9 cellular contexts compared by ENCODE assay signal in the genomic region with DNA sequence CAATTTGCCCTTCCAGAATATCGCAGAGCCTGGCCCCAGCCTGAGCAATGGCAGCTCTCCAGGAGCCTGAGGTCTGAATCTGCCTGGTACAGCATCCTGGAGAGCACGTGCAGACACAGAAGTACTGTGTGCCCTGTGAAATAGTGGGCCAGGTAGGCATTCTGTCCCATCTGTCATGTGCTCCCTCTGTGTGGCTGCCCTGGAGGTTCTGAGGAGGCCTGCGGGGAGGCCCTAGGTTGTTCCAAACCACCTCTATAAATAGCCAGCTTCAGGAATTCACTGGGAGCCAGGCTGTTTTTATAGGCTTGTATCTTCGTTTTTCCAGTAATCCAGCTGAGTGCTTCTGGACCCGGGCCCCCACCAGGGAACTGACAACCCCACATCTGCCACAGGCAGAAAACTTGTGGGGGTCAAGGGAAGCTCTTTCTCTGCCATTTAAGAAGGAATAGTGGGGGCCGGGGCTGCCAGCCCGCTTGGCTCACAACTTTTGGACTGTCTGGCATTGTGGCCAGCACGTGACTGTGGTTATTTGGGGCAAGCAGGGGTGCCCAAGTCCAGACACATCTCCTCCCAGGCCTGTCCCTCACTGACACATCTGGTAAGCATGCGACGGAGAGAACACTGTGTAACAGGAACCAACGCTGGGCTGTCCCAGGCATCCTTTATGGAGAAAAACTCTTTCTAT.
DNase-seq lines count a peak whose midpoint lies in the region; ATAC-seq and TF ChIP-seq lines count a peak whose summit lies in the region.
"Had no signal": no experiment of that assay in that cellular context is flagged by ENCODE, and none has a peak within 500 bp of the region (broad histone marks: within the 10 kb centered on the region; RNA-seq: fewer than 3 reads in every experiment).

No MANE protein-coding gene starts in this region.

- H3K27ac Mint-ChIP-seq in CD8-positive, alpha-beta memory T cell, result no peak overlapping the region

- CTCF ChIA-PET in CD8-positive, alpha-beta memory T cell (lab: Charles Lee), result no interaction called here

- H3K4me3 Mint-ChIP-seq in CD8-positive, alpha-beta memory T cell, result no peak overlapping the region

- peak overlapping the region; percentile 88 to 92 (median 90) for H3K27ac ChIP-seq in esophagus muscularis mucosa (replicated peaks in 1 of 4)
- H3K27ac ChIP-seq in aorta (ENCODE audit: low read depth in 1 of 2, low read length in 2 of 2), result peak overlapping the region; percentile 68 to 99
- H3K27ac ChIP-seq in CD8-positive, alpha-beta memory T cell (ENCODE audit: low read depth, low read length), result no peak overlapping the region

- WGBS in esophagus muscularis mucosa, result 28% methylated on average over 11 of the region's 11 CpGs
- WGBS in aorta, 2 donors, result 3 to 8% methylated on average over 11 of the region's 11 CpGs

- POLR2A ChIA-PET in CD8-positive, alpha-beta memory T cell (lab: Charles Lee), result no interaction called here

- H3K27me3 Mint-ChIP-seq in CD8-positive, alpha-beta memory T cell, result peaks cover 0 to 2% of the 10 kb centered on the region in 2 donors

- H3K4me3 ChIP-seq in esophagus muscularis mucosa (no peak overlapping the region), aorta (ENCODE audit: low read length in 2 of 2) (no peak overlapping the region)
- H3K4me3 ChIP-seq in CD8-positive, alpha-beta memory T cell (ENCODE audit: low read length), result no peak overlapping the region

- peak; percentile 28 for DNase-seq in activated effector memory CD4-positive, alpha-beta T cell treated with anti-CD3 and anti-CD28 coated beads, Interleukin-2, amount 50 U/mL, for 16 hours
- no peak for DNase-seq in activated effector memory CD4-positive, alpha-beta T cell treated with Interleukin-2 at 50 U/mL for 16 hours
- no peak for DNase-seq in esophagus muscularis mucosa (ENCODE audit: extremely low spot score)
- peak; percentile 91 for DNase-seq in myocyte (ENCODE audit: low read depth)
- peak; percentile 89 to 93 for DNase-seq in aorta
- no peak for DNase-seq in CD8-positive, alpha-beta memory T cell
- DNase-seq in iPS-NIHi11 (ENCODE audit: low spot score), result no peak
- DNase-seq: MV-4-11 had no signal

- no peaks in the 10 kb centered on the region for H3K27me3 ChIP-seq in esophagus muscularis mucosa
- H3K27me3 ChIP-seq in aorta (ENCODE audit: control insufficient read depth in 1 of 2, insufficient read depth in 2 of 2, low read length in 1 of 2), result no peaks in the 10 kb centered on the region
- H3K27me3 ChIP-seq in CD8-positive, alpha-beta memory T cell (ENCODE audit: insufficient read depth, low read length, poor library complexity, severe bottlenecking), result no peaks in the 10 kb centered on the region

- H3K36me3 Mint-ChIP-seq in CD8-positive, alpha-beta memory T cell, result no peaks in the 10 kb centered on the region

- peak; percentile 93 for ATAC-seq in aorta (ENCODE audit: low FRiP score)
- ATAC-seq in activated CD4-positive, CD25-positive, alpha-beta regulatory T cell treated with anti-CD3 and anti-CD28 coated beads, Interleukin-2, amount 50 U/mL, for 24 hours, result no peak

- H3K36me3 ChIP-seq in esophagus muscularis mucosa (no peaks in the 10 kb centered on the region), aorta (ENCODE audit: control insufficient read depth in 1 of 2, insufficient read depth in 2 of 2, low read length in 1 of 2) (no peaks in the 10 kb centered on the region)
- H3K36me3 ChIP-seq in CD8-positive, alpha-beta memory T cell (ENCODE audit: insufficient read depth, low read length), result no peaks in the 10 kb centered on the region

- intact Hi-C loops in esophagus muscularis mucosa (cut with DNase I) (loop anchor here (5.0 kb wide), 1 partner anchor 135 kb away; no protein-coding TSS in a partner anchor), aorta (cut with DNase I) (loop anchor here (5.0 to 10.0 kb wide), 6 partner anchors 60 to 355 kb away; partner anchors contain the start of gene TNRC6C (in 1 of the 2))

- TF ChIP-seq EP300 in esophagus muscularis mucosa (IDR thresholded peaks at IDR 0.05), result peak; percentile 84

- no peaks in the 10 kb centered on the region for H3K9me3 Mint-ChIP-seq in CD8-positive, alpha-beta memory T cell

- TF ChIP-seq CTCF in esophagus muscularis mucosa (IDR thresholded peaks at IDR 0.05), result no peak

- TF ChIP-seq POLR2A in esophagus muscularis mucosa (IDR thresholded peaks at IDR 0.05; ENCODE audit: low read depth), result no peak

- no peaks in the 10 kb centered on the region for H3K4me1 Mint-ChIP-seq in CD8-positive, alpha-beta memory T cell

- H3K9me3 ChIP-seq in esophagus muscularis mucosa, result no peaks in the 10 kb centered on the region
- H3K9me3 ChIP-seq in aorta (ENCODE audit: control insufficient read depth, low read length), result no peaks in the 10 kb centered on the region
- no peaks in the 10 kb centered on the region for H3K9me3 ChIP-seq in CD8-positive, alpha-beta memory T cell (ENCODE audit: low read length)

- peaks cover 31 to 61% (median 46%) of the 10 kb centered on the region in 4 donors for H3K4me1 ChIP-seq in esophagus muscularis mucosa
- peaks cover 3 to 5% of the 10 kb centered on the region in 2 donors for H3K4me1 ChIP-seq in aorta (ENCODE audit: control insufficient read depth in 1 of 2, insufficient read depth in 2 of 2, low read length in 2 of 2)
- H3K4me1 ChIP-seq in CD8-positive, alpha-beta memory T cell (ENCODE audit: insufficient read depth, low read length), result no peaks in the 10 kb centered on the region

Comparison
In these comparisons a context has a peak if more than half of its experiments do, and no peak if none do; other contexts are left out.
1. DNase-seq: peak in activated effector memory CD4-positive, alpha-beta T cell treated with anti-CD3 and anti-CD28 coated beads, Interleukin-2, amount 50 U/mL, for 16 hours (single experiment), myocyte (single experiment) and aorta (2 of 2); none in activated effector memory CD4-positive, alpha-beta T cell treated with Interleukin-2 at 50 U/mL for 16 hours (single experiment), esophagus muscularis mucosa (single experiment), CD8-positive, alpha-beta memory T cell (0 of 5) and iPS-NIHi11 (single experiment).